ENCODE assay signal across 9 cellular contexts in genomic region chr1:161469924-161470499, GRCh38. TPM values are rescaled to one million over a fixed set of nuclear protein-coding genes. Genes with fewer than 3 reads are reported as not detected.
A peak's percentile ranks its signal among the peaks of the same experiment; 100 is the strongest.
DNase-seq lines count a peak whose midpoint lies in the region; ATAC-seq and TF ChIP-seq lines count a peak whose summit lies in the region.
"Not testable (repeated sequence)": the region's sequence is repeated elsewhere in the genome, so short reads cannot be mapped to it uniquely, and the experiment has no call there.
"Had no signal": no experiment of that assay in that cellular context is flagged by ENCODE, and none has a peak within 500 bp of the region (broad histone marks: within the 10 kb centered on the region; RNA-seq: fewer than 3 reads in every experiment).

No MANE protein-coding gene starts in this region.

- H3K36me3 Mint-ChIP-seq in WTC11, result not testable (repeated sequence)

- H3K27me3 ChIP-seq in HCT116 (ENCODE audit: insufficient read depth, low read length); foreskin keratinocyte: not testable (repeated sequence)

- H3K9ac ChIP-seq in HCT116 (ENCODE audit: low read length), result not testable (repeated sequence)

- peaks cover 29% of the 10 kb centered on the region for H3K4me1 Mint-ChIP-seq in WTC11
- peaks cover 15% of the 10 kb centered on the region for H3K4me1 Mint-ChIP-seq in stimulated activated naive CD8-positive, alpha-beta T cell treated with anti-CD3 and anti-CD28 coated beads, Interleukin-15, amount 100 ng/mL, for 72 hours

- CTCF ChIA-PET in HCT116 (lab: Charles Lee); WTC11 (lab: Charles Lee): not testable (repeated sequence)

- H3K36me3 ChIP-seq in HCT116 (ENCODE audit: control insufficient read depth in 1 of 2, insufficient read depth in 2 of 2, low read length in 2 of 2), result not testable (repeated sequence)

- TF ChIP-seq CTCF in HCT116 (IDR thresholded peaks at IDR 0.05 in 2 of 3, conservative IDR thresholded peaks at IDR 0.05 in 1 of 3; ENCODE audit: borderline replicate concordance in 1 of 3, insufficient read depth in 1 of 3, low read depth in 2 of 3, low read length in 2 of 3); WTC11 (IDR thresholded peaks at IDR 0.05); foreskin keratinocyte (conservative IDR thresholded peaks at IDR 0.05): not testable (repeated sequence)

- not testable (repeated sequence) for TF ChIP-seq POLR2A in HCT116 (IDR thresholded peaks at IDR 0.05; ENCODE audit: borderline replicate concordance, extremely low read depth, insufficient read depth, insufficient read length)

- RAD21 ChIA-PET in HCT116 (lab: Charles Lee; ENCODE audit: low non-redundant PET in 1 of 2, low total read pairs in 2 of 2, uncharacterized antibody in 2 of 2, unreplicated experiment in 2 of 2), result not testable (repeated sequence)

- BruUV-seq in HCT116 (replicated peaks; lab: Mats Ljungman, UMichigan), result not testable (repeated sequence)

- H3K27me3 Mint-ChIP-seq in WTC11 (ENCODE audit: low read depth), result peaks cover 30% of the 10 kb centered on the region
- peaks cover 31% of the 10 kb centered on the region for H3K27me3 Mint-ChIP-seq in stimulated activated naive CD8-positive, alpha-beta T cell treated with anti-CD3 and anti-CD28 coated beads, Interleukin-15, amount 100 ng/mL, for 72 hours

- not testable (repeated sequence) for H3K27ac Mint-ChIP-seq in WTC11; stimulated activated naive CD8-positive, alpha-beta T cell treated with anti-CD3 and anti-CD28 coated beads, Interleukin-15, amount 100 ng/mL, for 72 hours

- intact Hi-C loops in HCT116 (cut with micrococcal nuclease), result not testable (repeated sequence)

- not testable (repeated sequence) for H3K9me2 ChIP-seq in HCT116 (ENCODE audit: insufficient read depth)

- not testable (repeated sequence) for DNase-seq in HCT116 (ENCODE audit: low read depth, low spot score); WTC11 (ENCODE audit: low spot score); foreskin keratinocyte; stimulated activated naive CD8-positive, alpha-beta T cell treated with anti-CD3 and anti-CD28 coated beads, Interleukin-15, amount 100 ng/mL, for 72 hours

- ATAC-seq in GM18861 (IDR thresholded peaks at IDR 0.05; ENCODE audit: unreplicated experiment) (peak; percentile 30), GM19463 (IDR thresholded peaks at IDR 0.05; ENCODE audit: unreplicated experiment) (peak; percentile 33), HCT116 (peak; percentile 40), HG03025 (IDR thresholded peaks at IDR 0.05; ENCODE audit: low FRiP score, unreplicated experiment) (peak; percentile 22), HG03439 (IDR thresholded peaks at IDR 0.05; ENCODE audit: unreplicated experiment) (peak; percentile 26), WTC11 (peak; percentile 9), foreskin keratinocyte (peak; percentile 15)
- ATAC-seq in stimulated activated naive CD8-positive, alpha-beta T cell treated with anti-CD3 and anti-CD28 coated beads, Interleukin-15, amount 100 ng/mL, for 72 hours, result peak; percentile 55

- not testable (repeated sequence) for H3K79me2 ChIP-seq in HCT116 (ENCODE audit: insufficient read depth, low read length)

- H3K9me3 ChIP-seq in HCT116 (ENCODE audit: control insufficient read depth in 1 of 2, insufficient read depth in 1 of 2, low read depth in 1 of 2, low read length in 2 of 2), result not testable (repeated sequence)

- POLR2A ChIA-PET in HCT116 (lab: Charles Lee); WTC11 (lab: Charles Lee): not testable (repeated sequence)

- TF ChIP-seq RAD21 in HCT116 (IDR thresholded peaks at IDR 0.05; ENCODE audit: low read depth), result not testable (repeated sequence)

- not testable (repeated sequence) for H3K9me3 Mint-ChIP-seq in WTC11; stimulated activated naive CD8-positive, alpha-beta T cell treated with anti-CD3 and anti-CD28 coated beads, Interleukin-15, amount 100 ng/mL, for 72 hours

- not testable (repeated sequence) for H3K4me3 Mint-ChIP-seq in WTC11; stimulated activated naive CD8-positive, alpha-beta T cell treated with anti-CD3 and anti-CD28 coated beads, Interleukin-15, amount 100 ng/mL, for 72 hours

- not testable (repeated sequence) for H3K27ac ChIP-seq in HCT116 (ENCODE audit: low read depth, low read length); foreskin keratinocyte

- not testable (repeated sequence) for H3K4me1 ChIP-seq in HCT116 (ENCODE audit: control insufficient read depth in 1 of 2, insufficient read depth in 2 of 2, low read length in 2 of 2); foreskin keratinocyte

- not testable (repeated sequence) for H3K4me3 ChIP-seq in HCT116 (replicated peaks in 1 of 2; ENCODE audit: low read depth in 1 of 2, low read length in 2 of 2)

- not testable (repeated sequence) for H4K20me1 ChIP-seq in HCT116 (ENCODE audit: insufficient read depth)

- H3K4me2 ChIP-seq in HCT116 (ENCODE audit: low read length), result not testable (repeated sequence)

- H2AFZ ChIP-seq in HCT116 (ENCODE audit: low read depth, low read length, poor library complexity, severe bottlenecking), result not testable (repeated sequence)

RNA-seq across cellular contexts. Expression of gene FCGR2A, which starts 35.2 kb away (rescaled TPM):
- total RNA-seq in HCT116 (2021; ENCODE audit: unreplicated experiment) (0.52 TPM), WTC11 (2021) (0.74 to 1.1 TPM (median 0.80 TPM) in 3 replicates), foreskin keratinocyte (not detected in 2 replicates)
- polyA plus RNA-seq in HCT116 (2012), result 0.07 and 0.09 TPM in 2 replicates
- polyA plus RNA-seq in foreskin keratinocyte, result not detected in 2 replicates
- total RNA-seq: activated CD4-positive, alpha-beta T cell treated with anti-CD3 and anti-CD28 coated beads, Interleukin-2, amount 10 ng/mL, durations not matched to agents 24 days and 14 days had no signal

RNA-seq across cellular contexts. Expression of gene HSPA6, which starts 54.3 kb away (rescaled TPM):
- total RNA-seq in HCT116 (2021; ENCODE audit: unreplicated experiment) (not detected), WTC11 (2021) (0.16 to 0.22 TPM in 2 of 3 replicates, not detected in the other), foreskin keratinocyte (0.28 and 0.37 TPM in 2 replicates)
- 0.06 TPM in 1 of 2 replicates, not detected in the other for polyA plus RNA-seq in HCT116 (2012)
- 0.16 and 0.29 TPM in 2 replicates for polyA plus RNA-seq in foreskin keratinocyte
